In genomic region chr10:62373639-62373994, GRCh38 we compare ENCODE assay signal across 9 cellular contexts. TPM values are rescaled to one million over a fixed set of nuclear protein-coding genes. Genes with fewer than 3 reads are reported as not detected.
DNase-seq lines count a peak whose midpoint lies in the region; ATAC-seq, FAIRE-seq and TF ChIP-seq lines count a peak whose summit lies in the region.
"Had no signal": no experiment of that assay in that cellular context is flagged by ENCODE, and none has a peak within 500 bp of the region (broad histone marks: within the 10 kb centered on the region; RNA-seq: fewer than 3 reads in every experiment).

No MANE protein-coding gene starts in this region.

- no peak overlapping the region for H4K5ac ChIP-seq in H9 (ENCODE audit: insufficient read length, low read depth, low read length)

- no peak overlapping the region for H2BK20ac ChIP-seq in H9 (ENCODE audit: low read depth, low read length, poor library complexity, severe bottlenecking)

- intact Hi-C loops in activated CD8-positive, alpha-beta T cell treated with anti-CD3 and anti-CD28 coated beads for 36 hours (cut with micrococcal nuclease): no loop called here
- intact Hi-C loops in left cardiac atrium (cut with DNase I): no loop called here

- no peak overlapping the region for H3K56ac ChIP-seq in H9 (ENCODE audit: insufficient read length, low read depth, low read length)

- peak overlapping the region; percentile 92 for H2AFZ ChIP-seq in H9 (ENCODE audit: low read length)

- no peak overlapping the region for H3K18ac ChIP-seq in H9 (ENCODE audit: insufficient read length, low read depth, low read length)

- H3K9ac ChIP-seq in H9 (ENCODE audit: extremely low read depth, insufficient read length, low read length): no peak overlapping the region

- no peak for ATAC-seq in activated CD8-positive, alpha-beta T cell treated with anti-CD3 and anti-CD28 coated beads for 36 hours
- ATAC-seq in left cardiac atrium: peak; percentile 21 to 47
- ATAC-seq in GM19467 (IDR thresholded peaks at IDR 0.05; ENCODE audit: unreplicated experiment): no peak
- no peak for ATAC-seq in HG02798 (IDR thresholded peaks at IDR 0.05; ENCODE audit: poor library complexity, unreplicated experiment)

- H3K9me3 Mint-ChIP-seq in H9: peaks cover 0 to 3% of the 10 kb centered on the region in 2 experiments; a peak in 2 of 5 replicates
- no peaks in the 10 kb centered on the region for H3K9me3 Mint-ChIP-seq in activated CD8-positive, alpha-beta T cell treated with anti-CD3 and anti-CD28 coated beads for 36 hours

- H2BK15ac ChIP-seq in H9 (ENCODE audit: low read depth, low read length): no peak overlapping the region

- no peaks in the 10 kb centered on the region for H4K20me1 ChIP-seq in H9 (ENCODE audit: control insufficient read depth, insufficient read depth, insufficient read length)

- POLR2A ChIA-PET in activated CD8-positive, alpha-beta T cell treated with anti-CD3 and anti-CD28 coated beads for 36 hours (lab: Charles Lee): no interaction called here

- no peak overlapping the region for H3K27ac ChIP-seq in H9 (ENCODE audit: insufficient read length, low read depth, low read length)

- H3T11ph ChIP-seq in H9 (ENCODE audit: low read length): no peak overlapping the region

- no peak overlapping the region for H2BK120ac ChIP-seq in H9 (ENCODE audit: low read depth, low read length, poor library complexity, severe bottlenecking)

- H3K27me3 Mint-ChIP-seq in H9 (ENCODE audit: low read depth): peaks cover 47% of the 10 kb centered on the region
- H3K27me3 Mint-ChIP-seq in activated CD8-positive, alpha-beta T cell treated with anti-CD3 and anti-CD28 coated beads for 36 hours: peaks cover 26% of the 10 kb centered on the region

- no peak overlapping the region for H4K8ac ChIP-seq in H9 (replicated peaks; ENCODE audit: insufficient read length, low read depth, low read length)

- H3K27me3 ChIP-seq in H9 (ENCODE audit: insufficient read depth, low read length): peaks cover 6% of the 10 kb centered on the region; the same call in 1 of the 2 replicates

- CTCF ChIA-PET in activated CD8-positive, alpha-beta T cell treated with anti-CD3 and anti-CD28 coated beads for 36 hours (lab: Charles Lee): no interaction called here

- no peaks in the 10 kb centered on the region for H3K23me2 ChIP-seq in H9 (ENCODE audit: insufficient read length, low read depth, low read length, poor library complexity, severe bottlenecking)

- no CpG with 5 or more reads among the region's 8 CpGs for WGBS in H9 (ENCODE audit: extremely low coverage, insufficient read length, low lambda C conversion rate)

- no peak for FAIRE-seq in GM19239 (lab: Jason Lieb, UNC)

- H3K79me2 ChIP-seq in H9 (ENCODE audit: insufficient read depth, low read length): no peaks in the 10 kb centered on the region

- no peak for TF ChIP-seq CTCF in H9 (conservative IDR thresholded peaks at IDR 0.05)
- TF ChIP-seq CTCF in activated CD8-positive, alpha-beta T cell treated with anti-CD3 and anti-CD28 coated beads for 36 hours (IDR thresholded peaks at IDR 0.05): no peak

- H3K4me2 ChIP-seq in H9 (ENCODE audit: insufficient read depth, insufficient read length, low read length): peak overlapping the region; percentile 67

- H3K79me1 ChIP-seq in H9 (ENCODE audit: insufficient read depth, low read depth, low read length, poor library complexity, severe bottlenecking): no peaks in the 10 kb centered on the region

- no peak overlapping the region for H3K4ac ChIP-seq in H9 (ENCODE audit: low read depth, low read length)

- H3K36me3 Mint-ChIP-seq in H9 (ENCODE audit: insufficient read depth in 1 of 3, low read depth in 3 of 3): no peaks in the 10 kb centered on the region
- H3K36me3 Mint-ChIP-seq in activated CD8-positive, alpha-beta T cell treated with anti-CD3 and anti-CD28 coated beads for 36 hours (ENCODE audit: low read depth): no peaks in the 10 kb centered on the region

- no peak overlapping the region for H2AK5ac ChIP-seq in H9 (ENCODE audit: insufficient read length, low read length)

- no peak overlapping the region for H3K14ac ChIP-seq in H9 (ENCODE audit: insufficient read depth, low read length)

- H3K4me1 ChIP-seq in H9 (ENCODE audit: insufficient read depth, low read length): no peaks in the 10 kb centered on the region

- DNase-seq in H9 (no peak), left cardiac atrium (no peak), skeletal muscle cell (ENCODE audit: low read depth) (no peak), GM19239 (ENCODE audit: insufficient read length, low spot score) (no peak)
- DNase-seq in activated CD8-positive, alpha-beta T cell treated with anti-CD3 and anti-CD28 coated beads for 36 hours: no peak
- DNase-seq in stimulated activated CD4-positive, alpha-beta T cell treated with anti-CD3 and anti-CD28 coated beads, Interleukin-1b, Interleukin-23, amount 100 ng/mL, for 48 hours: no peak
- DNase-seq: NCI-H2107 had no signal

- no peak overlapping the region for H2BK5ac ChIP-seq in H9 (ENCODE audit: insufficient read length, low read length)

- no peak overlapping the region for H2BK12ac ChIP-seq in H9 (ENCODE audit: insufficient read length, low read depth, low read length)

- H3K9me3 ChIP-seq in H9 (ENCODE audit: control insufficient read depth, low read depth, low read length): no peaks in the 10 kb centered on the region

- peak overlapping the region; percentile 54 for H3K4me3 ChIP-seq in skeletal muscle cell (ENCODE audit: low read depth, low read length)

- H3K4me3 Mint-ChIP-seq in H9: peak overlapping the region; percentile 72 to 83
- H3K4me3 Mint-ChIP-seq in activated CD8-positive, alpha-beta T cell treated with anti-CD3 and anti-CD28 coated beads for 36 hours: peak overlapping the region; percentile 62

- H3K4me1 Mint-ChIP-seq in H9: peaks cover 5 to 7% of the 10 kb centered on the region in 2 experiments
- peaks cover 7% of the 10 kb centered on the region for H3K4me1 Mint-ChIP-seq in activated CD8-positive, alpha-beta T cell treated with anti-CD3 and anti-CD28 coated beads for 36 hours (ENCODE audit: low read depth)

- no peak overlapping the region for H3K23ac ChIP-seq in H9 (ENCODE audit: insufficient read length, low read depth, low read length)

- no peak overlapping the region for H3K27ac Mint-ChIP-seq in H9
- H3K27ac Mint-ChIP-seq in activated CD8-positive, alpha-beta T cell treated with anti-CD3 and anti-CD28 coated beads for 36 hours: no peak overlapping the region

- H4K91ac ChIP-seq in H9 (ENCODE audit: insufficient read length, low read depth, low read length): no peak overlapping the region

RNA-seq across cellular contexts. Expression of gene ZNF365, which starts 0.6 kb away (rescaled TPM):
- total RNA-seq in H9 (2021) (0.46 and 0.59 TPM in 2 replicates), left cardiac atrium (1 to 10 TPM; 1.8 to 3.7 TPM)
- not detected for total RNA-seq in activated CD8-positive, alpha-beta T cell treated with anti-CD3 and anti-CD28 coated beads for 36 hours

Comparison
In these comparisons a context has a peak if more than half of its experiments do, and no peak if none do; other contexts are left out.
1. ATAC-seq: peak in left cardiac atrium (2 of 2); none in activated CD8-positive, alpha-beta T cell treated with anti-CD3 and anti-CD28 coated beads for 36 hours (single experiment), GM19467 (single experiment) and HG02798 (single experiment).